In genomic region chr11:18526130-18526520, GRCh38 we compare ENCODE assay signal across 8 cellular contexts. TPM values are rescaled to one million over a fixed set of nuclear protein-coding genes. Genes with fewer than 3 reads are reported as not detected.
DNase-seq lines count a peak whose midpoint lies in the region; ATAC-seq and TF ChIP-seq lines count a peak whose summit lies in the region.

No MANE protein-coding gene starts in this region.

- TF ChIP-seq CTCF in AG09309 (IDR thresholded peaks at IDR 0.05; ENCODE audit: control insufficient read depth, insufficient read depth, low read depth, low read length, missing control alignments) (no peak), IMR-90 (conservative IDR thresholded peaks at IDR 0.05; ENCODE audit: low read depth, low read length) (no peak), chondrocyte (IDR thresholded peaks at IDR 0.05) (no peak)

- peaks cover 5% of the 10 kb centered on the region for H3K36me3 Mint-ChIP-seq in chondrocyte (ENCODE audit: low read depth)

- no peak overlapping the region for H2BK15ac ChIP-seq in IMR-90 (ENCODE audit: low read depth, low read length)

- peak overlapping the region; percentile 92 for H2AFZ ChIP-seq in IMR-90 (replicated peaks; ENCODE audit: low read length, poor library complexity)

- peaks cover 33% of the 10 kb centered on the region for H3K4me1 Mint-ChIP-seq in chondrocyte (ENCODE audit: low read depth)

- peak overlapping the region; percentile 68 for H2BK5ac ChIP-seq in IMR-90 (ENCODE audit: low read depth, low read length, poor library complexity, severe bottlenecking)

- H4K20me1 ChIP-seq in IMR-90 (ENCODE audit: insufficient read depth, low read length): peaks cover 15% of the 10 kb centered on the region

- H3K4me1 ChIP-seq in IMR-90 (ENCODE audit: control insufficient read depth, insufficient read depth, low read length): peaks cover 2% of the 10 kb centered on the region
- peaks cover 24% of the 10 kb centered on the region for H3K4me1 ChIP-seq in muscle layer of colon (ENCODE audit: insufficient read depth, low read length)

- H2AK9ac ChIP-seq in IMR-90 (replicated peaks; ENCODE audit: low read depth, low read length, poor library complexity): peak overlapping the region; percentile 56

- POLR2A ChIA-PET in IMR-90 (lab: Charles Lee; ENCODE audit: unreplicated experiment): no interaction called here

- peak overlapping the region; percentile 41; the same call in 1 of the 2 replicates for H3K23ac ChIP-seq in IMR-90 (ENCODE audit: low read depth, low read length)

- H3K4ac ChIP-seq in IMR-90 (ENCODE audit: low read depth, low read length): peak overlapping the region; percentile 73

- H3K56ac ChIP-seq in IMR-90 (ENCODE audit: extremely low read depth, insufficient read depth, low read length): peak overlapping the region; percentile 58

- H3K9me1 ChIP-seq in IMR-90 (ENCODE audit: insufficient read depth, low read length): peaks cover 5% of the 10 kb centered on the region; the same call in 1 of the 2 replicates

- DNase-seq in AG09309 (ENCODE audit: low read depth) (no peak), IMR-90 (no peak), chondrocyte (ENCODE audit: low spot score) (no peak), NCI-H510A treated with DMSO at 0.1 percent for 48 hours (lab: John Stamatoyannopoulos, UW) (no peak), NCI-H1436 treated with DMSO at 0.1 percent for 48 hours (lab: John Stamatoyannopoulos, UW) (no peak), amygdala (lab: John Stamatoyannopoulos, UW) (no peak)

- H3K27ac ChIP-seq in IMR-90 (ENCODE audit: insufficient read depth, low read length) (peak overlapping the region; percentile 92), muscle layer of colon (ENCODE audit: low read depth, low read length) (peak overlapping the region; percentile 96)

- peak overlapping the region; percentile 76 for H4K5ac ChIP-seq in IMR-90 (ENCODE audit: low read depth, low read length)

- no peaks in the 10 kb centered on the region for H3K9me3 ChIP-seq in IMR-90 (ENCODE audit: control insufficient read depth, insufficient read depth, low read length)
- no peaks in the 10 kb centered on the region for H3K9me3 ChIP-seq in muscle layer of colon (ENCODE audit: low read length)

- no peak for ATAC-seq in IMR-90 (ENCODE audit: low read depth)
- no peak for ATAC-seq in GM21515 (IDR thresholded peaks at IDR 0.05; ENCODE audit: unreplicated experiment)

- no peaks in the 10 kb centered on the region for H3K9me3 Mint-ChIP-seq in chondrocyte (ENCODE audit: low read depth)

- peaks cover 34 to 59% of the 10 kb centered on the region in 2 experiments for H3K79me1 ChIP-seq in IMR-90 (ENCODE audit: low read depth in 1 of 2, low read length in 2 of 2)

- no TSS peak for BruUV-seq in IMR-90 (replicated peaks; lab: Mats Ljungman, UMichigan)

- intact Hi-C loops in IMR-90 (cut with micrococcal nuclease): loop anchor here (5.0 kb wide), 1 partner anchor 284 kb away; no protein-coding TSS in a partner anchor

- H3K4me3 Mint-ChIP-seq in chondrocyte (ENCODE audit: unreplicated experiment): peak overlapping the region; percentile 99

- H3K14ac ChIP-seq in IMR-90 (replicated peaks; ENCODE audit: low read depth, low read length): peak overlapping the region; percentile 73

- no peak for TF ChIP-seq POLR2A in IMR-90 (IDR thresholded peaks at IDR 0.05; ENCODE audit: low read depth, low read length)

- no peak overlapping the region for H3K18ac ChIP-seq in IMR-90 (ENCODE audit: low read depth, low read length)

- dilution Hi-C loops in IMR-90 (cut with HindIII; ENCODE audit: low sequenced_read_pairs, unreplicated experiment): no loop called here

- H2BK120ac ChIP-seq in IMR-90 (ENCODE audit: low read depth, low read length): no peak overlapping the region

- H3K36me3 ChIP-seq in IMR-90 (ENCODE audit: control insufficient read depth, insufficient read depth, low read length) (peaks cover 5% of the 10 kb centered on the region), muscle layer of colon (ENCODE audit: insufficient read depth, low read length) (peaks cover 8% of the 10 kb centered on the region)

- peak overlapping the region; percentile 86 for H3K9ac ChIP-seq in IMR-90 (ENCODE audit: low read depth, low read length)
- H3K9ac ChIP-seq in muscle layer of colon (ENCODE audit: low read length): peak overlapping the region; percentile 73

- H3K27me3 Mint-ChIP-seq in chondrocyte (ENCODE audit: low read depth): no peaks in the 10 kb centered on the region

- H3K27ac Mint-ChIP-seq in chondrocyte (ENCODE audit: unreplicated experiment): peak overlapping the region; percentile 99

- no peak overlapping the region for H2BK20ac ChIP-seq in IMR-90 (ENCODE audit: low read depth, low read length)

- peak overlapping the region; percentile 90 to 93 for H4K8ac ChIP-seq in IMR-90 (ENCODE audit: low read depth in 2 of 2, low read length in 2 of 2)

- H4K91ac ChIP-seq in IMR-90 (ENCODE audit: insufficient read depth, low read depth, low read length): peak overlapping the region; percentile 88

- no CpG with 5 or more reads among the region's 8 CpGs for WGBS in IMR-90 (ENCODE audit: extremely low coverage in 2 of 2, insufficient read length in 1 of 2), 2 experiments

- H2AK5ac ChIP-seq in IMR-90 (ENCODE audit: low read depth, low read length): no peak overlapping the region

- H3K27me3 ChIP-seq in IMR-90 (ENCODE audit: control insufficient read depth, insufficient read depth, low read length) (no peaks in the 10 kb centered on the region), muscle layer of colon (ENCODE audit: control insufficient read depth in 1 of 2, insufficient read depth in 2 of 2, low read length in 2 of 2) (no peaks in the 10 kb centered on the region)

- CTCF ChIA-PET in IMR-90 (lab: Yijun Ruan, JAX): no interaction called here

- TF ChIP-seq RAD21 in IMR-90 (IDR thresholded peaks at IDR 0.05; ENCODE audit: low read length): no peak

- peak overlapping the region; percentile 92 for H3K4me2 ChIP-seq in IMR-90 (ENCODE audit: low read depth, low read length)

- H3K4me3 ChIP-seq in AG09309 (ENCODE audit: control insufficient read depth, low read depth, low read length) (peak overlapping the region; percentile 97), IMR-90 (ENCODE audit: insufficient read depth, low read depth, low read length) (peak overlapping the region; percentile 95), muscle layer of colon (ENCODE audit: low read depth in 1 of 2, low read length in 2 of 2) (peak overlapping the region; percentile 72 to 88)

- in situ Hi-C loops in IMR-90 (cut with MboI; ENCODE audit: low sequenced_read_pairs): loop anchor here (25.0 kb wide), 1 partner anchor 211 kb away; the partner anchor contains the start of gene IGSF22

TF ChIP-seq in IMR-90, 13 proteins besides CTCF, POLR2A, EP300 and RAD21:
- TF ChIP-seq CEBPB (IDR thresholded peaks at IDR 0.05; ENCODE audit: low read depth, low read length) (no peak), CHD1 (IDR thresholded peaks at IDR 0.05; ENCODE audit: low read depth, low read length) (no peak), MXI1 (IDR thresholded peaks at IDR 0.05; ENCODE audit: borderline replicate concordance, low read depth, low read length) (no peak), RFX5 (IDR thresholded peaks at IDR 0.05; ENCODE audit: low read depth, low read length) (no peak)

RNA-seq across cellular contexts. Expression of gene TSG101, which starts 0.6 kb away (rescaled TPM):
- total RNA-seq in IMR-90 (2012; rRNA removed) (67.4 and 76.4 TPM in 2 replicates), chondrocyte (54.7 to 59.8 TPM (median 55.4 TPM) in 3 replicates)
- 108 and 113 TPM in 2 replicates for polyA plus RNA-seq in IMR-90 (2012; rRNA removed)
- polyA plus RNA-seq in IMR-90 (2012; cell fraction: cytosol; rRNA removed): 120 and 131 TPM in 2 replicates
- polyA plus RNA-seq in IMR-90 (2012; cell fraction: nucleus; rRNA removed; ENCODE audit: low replicate concordance): 40.3 and 67.1 TPM in 2 replicates
